ENCODE assay signal across 1 cellular context in genomic region chr3:195124378-195124985, GRCh38.
TF ChIP-seq lines count a peak whose summit lies in the region.

No MANE protein-coding gene starts in this region.

TF ChIP-seq in WTC11, 78 proteins besides CTCF, POLR2A, EP300 and RAD21 (continued from another document):
- no peak for TF ChIP-seq ZBTB43 (CRISPR knock-in tag; IDR thresholded peaks at IDR 0.05)
- no peak for TF ChIP-seq ZBTB21 (CRISPR knock-in tag; IDR thresholded peaks at IDR 0.05; ENCODE audit: borderline replicate concordance)
- TF ChIP-seq STAT6 (CRISPR knock-in tag; conservative IDR thresholded peaks at IDR 0.05; ENCODE audit: low read depth), result no peak
- TF ChIP-seq GTF2I (CRISPR knock-in tag; conservative IDR thresholded peaks at IDR 0.05), result no peak
- no peak for TF ChIP-seq NFE2L1 (CRISPR knock-in tag; IDR thresholded peaks at IDR 0.05)
